ENCODE assay signal across 28 cellular contexts in the genomic region with DNA sequence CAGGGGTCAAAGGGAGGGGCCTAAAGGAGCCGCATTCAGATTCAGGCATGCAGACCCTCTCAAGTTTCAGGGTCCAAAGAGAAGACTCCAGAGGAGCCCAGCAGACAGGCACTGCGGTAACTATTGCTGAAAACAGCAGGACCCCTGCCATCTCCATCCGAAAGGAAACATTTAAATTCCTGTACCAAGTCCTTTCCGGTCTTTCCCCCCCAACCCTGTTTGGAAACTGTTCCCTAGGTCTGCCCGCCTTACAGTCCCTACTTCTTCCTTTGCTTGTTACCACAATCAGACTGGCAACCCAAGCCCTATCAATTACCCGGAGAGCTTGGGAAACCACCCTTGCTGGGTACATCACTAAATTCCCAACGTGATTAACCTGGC.
DNase-seq lines count a peak whose midpoint lies in the region; TF ChIP-seq lines count a peak whose summit lies in the region.
"Had no signal": no experiment of that assay in that cellular context is flagged by ENCODE, and none has a peak within 500 bp of the region (broad histone marks: within the 10 kb centered on the region; RNA-seq: fewer than 3 reads in every experiment).

No MANE protein-coding gene starts in this region.

- H3K27ac Mint-ChIP-seq in activated naive CD4-positive, alpha-beta T cell treated with anti-CD3 and anti-CD28 coated beads, Interleukin-2, amount 10 ng/mL, durations not matched to agents 7 days and 5 days, result peak overlapping the region; percentile 24
- peak overlapping the region in 3 of 5 experiments; percentile 1 to 84 (median 70) for H3K27ac Mint-ChIP-seq in brain
- no peak overlapping the region for H3K27ac Mint-ChIP-seq in neural progenitor cell
- H3K27ac Mint-ChIP-seq: CD14-positive monocyte; mesothelial cell of epicardium; naive B cell; T-helper 1 cell treated with Interleukin-12 subunit alpha and Interleukin-12 subunit beta and Interleukin-4 antibody, amounts not matched to agents 30 μg/mL and 1 μg/mL, for 36 hours had no signal

- H3K79me2 ChIP-seq in neural progenitor cell (ENCODE audit: low read depth), result no peaks in the 10 kb centered on the region

- H3K9me3 ChIP-seq in iPS-20b (ENCODE audit: insufficient read depth, low read depth, low read length) (no peaks in the 10 kb centered on the region), neural progenitor cell (ENCODE audit: low read depth) (no peaks in the 10 kb centered on the region)
- H3K9me3 ChIP-seq: left ventricle myocardium inferior, ovary, SK-N-SH, stomach, thyroid gland had no signal

- CTCF ChIA-PET in activated naive CD4-positive, alpha-beta T cell treated with anti-CD3 and anti-CD28 coated beads, Interleukin-2, amount 10 ng/mL, durations not matched to agents 7 days and 5 days (lab: Charles Lee), result interaction anchor here (1.2 kb wide), 1 partner anchor 17 kb away, joined by 3 read pairs; no protein-coding TSS in a partner anchor

- no peak overlapping the region for H3K4me3 Mint-ChIP-seq in activated naive CD4-positive, alpha-beta T cell treated with anti-CD3 and anti-CD28 coated beads, Interleukin-2, amount 10 ng/mL, durations not matched to agents 7 days and 5 days
- peak overlapping the region in 1 of 5 experiments; percentile 31 for H3K4me3 Mint-ChIP-seq in brain
- H3K4me3 Mint-ChIP-seq in neural progenitor cell, result peak overlapping the region; percentile 59
- H3K4me3 Mint-ChIP-seq: CD14-positive monocyte; mesothelial cell of epicardium; naive B cell; T-helper 1 cell treated with Interleukin-12 subunit alpha and Interleukin-12 subunit beta and Interleukin-4 antibody, amounts not matched to agents 30 μg/mL and 1 μg/mL, for 36 hours had no signal

- no peaks in the 10 kb centered on the region for H4K20me1 ChIP-seq in neural progenitor cell (ENCODE audit: low read depth)

- H3K27ac ChIP-seq in iPS-20b (ENCODE audit: low read length) (peak overlapping the region; percentile 99), neural progenitor cell (peak overlapping the region; percentile 78)
- H3K27ac ChIP-seq: brain microvascular endothelial cell, left ventricle myocardium inferior, ovary, skin epidermis, thyroid gland had no signal

- H3K9ac ChIP-seq in iPS-20b (ENCODE audit: low read depth, low read length) (peak overlapping the region; percentile 79), neural progenitor cell (peak overlapping the region; percentile 27)
- H3K9ac ChIP-seq: SK-N-SH had no signal

- H3K4me2 ChIP-seq in neural progenitor cell, result peak overlapping the region; percentile 77
- H3K4me2 ChIP-seq: SK-N-SH had no signal

- H3K4me1 Mint-ChIP-seq in activated naive CD4-positive, alpha-beta T cell treated with anti-CD3 and anti-CD28 coated beads, Interleukin-2, amount 10 ng/mL, durations not matched to agents 7 days and 5 days, result peaks cover 8% of the 10 kb centered on the region
- H3K4me1 Mint-ChIP-seq in brain (peaks cover 78% of the 10 kb centered on the region), neural progenitor cell (peaks cover 74% of the 10 kb centered on the region)

- peak overlapping the region; percentile 11 for H2AFZ ChIP-seq in neural progenitor cell (replicated peaks)

- H3K36me3 ChIP-seq in iPS-20b (ENCODE audit: insufficient read depth, low read depth, low read length), result peaks cover 7% of the 10 kb centered on the region; the same call in 1 of the 2 replicates
- H3K36me3 ChIP-seq in neural progenitor cell, result no peaks in the 10 kb centered on the region
- H3K36me3 ChIP-seq: brain microvascular endothelial cell, ovary had no signal

- H3K4me3 ChIP-seq in iPS-20b (ENCODE audit: low read length) (peak overlapping the region; percentile 54; the same call in 1 of the 2 replicates), neural progenitor cell (peak overlapping the region; percentile 35)
- H3K4me3 ChIP-seq: left ventricle myocardium inferior, ovary, skin epidermis, stomach, thyroid gland had no signal

- H3K4me1 ChIP-seq in iPS-20b (ENCODE audit: insufficient read depth, low read length), result peaks cover 47% of the 10 kb centered on the region
- H3K4me1 ChIP-seq in neural progenitor cell, result peaks cover 56% of the 10 kb centered on the region

- H3K9me3 Mint-ChIP-seq in activated naive CD4-positive, alpha-beta T cell treated with anti-CD3 and anti-CD28 coated beads, Interleukin-2, amount 10 ng/mL, durations not matched to agents 7 days and 5 days, result no peaks in the 10 kb centered on the region
- H3K9me3 Mint-ChIP-seq in brain (no peaks in the 10 kb centered on the region), neural progenitor cell (no peaks in the 10 kb centered on the region)
- H3K9me3 Mint-ChIP-seq: CD14-positive monocyte; mesothelial cell of epicardium; naive B cell; T-helper 1 cell treated with Interleukin-12 subunit alpha and Interleukin-12 subunit beta and Interleukin-4 antibody, amounts not matched to agents 30 μg/mL and 1 μg/mL, for 36 hours had no signal

- DNase-seq in activated naive CD4-positive, alpha-beta T cell treated with anti-CD3 and anti-CD28 coated beads, Interleukin-2, amount 10 ng/mL, durations not matched to agents 7 days and 5 days, result no peak
- DNase-seq in activated naive CD4-positive, alpha-beta T cell treated with anti-CD3 and anti-CD28 coated beads, Interleukin-2, amount 50 U/mL, for 16 hours, result no peak
- DNase-seq in neural progenitor cell (ENCODE audit: low spot score) (peak; percentile 83), NCI-H2029 treated with DMSO at 0.1 percent for 48 hours (lab: John Stamatoyannopoulos, UW) (no peak), DMS114 treated with DMSO at 0.1 percent for 48 hours (lab: John Stamatoyannopoulos, UW; ENCODE audit: unreplicated experiment) (no peak)
- no peak for DNase-seq in stimulated activated CD4-positive, alpha-beta T cell treated with anti-CD3 and anti-CD28 coated beads, Interleukin-2, amount 100 ng/mL, for 24 hours
- DNase-seq: 8988T; activated gamma-delta T cell; activated T-cell treated with anti-CD3 and anti-CD28 coated beads for 4 hours; brain microvascular endothelial cell; EL; glutamatergic neuron; GOT3; left ventricle myocardium inferior; naive B cell; NCI-H2107; OCI-M1; ovary; SK-N-SH; stimulated activated CD8-positive, alpha-beta memory T cell treated with anti-CD3 and anti-CD28 coated beads, Interleukin-4, amount 100 ng/mL, for 48 hours; stomach; thyroid gland had no signal

- H3K36me3 Mint-ChIP-seq in activated naive CD4-positive, alpha-beta T cell treated with anti-CD3 and anti-CD28 coated beads, Interleukin-2, amount 10 ng/mL, durations not matched to agents 7 days and 5 days, result peaks cover 42% of the 10 kb centered on the region
- peaks cover 35% of the 10 kb centered on the region for H3K36me3 Mint-ChIP-seq in brain
- peaks cover 6% of the 10 kb centered on the region for H3K36me3 Mint-ChIP-seq in neural progenitor cell

- H3K27me3 ChIP-seq in iPS-20b (ENCODE audit: insufficient read depth, low read length) (no peaks in the 10 kb centered on the region), neural progenitor cell (no peaks in the 10 kb centered on the region)
- H3K27me3 ChIP-seq: brain microvascular endothelial cell, ovary, stomach, thyroid gland had no signal

- no peaks in the 10 kb centered on the region for H3K27me3 Mint-ChIP-seq in activated naive CD4-positive, alpha-beta T cell treated with anti-CD3 and anti-CD28 coated beads, Interleukin-2, amount 10 ng/mL, durations not matched to agents 7 days and 5 days
- peaks cover 3% of the 10 kb centered on the region for H3K27me3 Mint-ChIP-seq in brain
- peaks cover 4% of the 10 kb centered on the region for H3K27me3 Mint-ChIP-seq in neural progenitor cell (ENCODE audit: insufficient read depth, low read depth)
- H3K27me3 Mint-ChIP-seq: naive B cell had no signal

- TF ChIP-seq CTCF in brain (conservative IDR thresholded peaks at IDR 0.05) (no peak), neural progenitor cell (IDR thresholded peaks at IDR 0.05) (no peak)

- H3F3A ChIP-seq in neural progenitor cell (ENCODE audit: low read depth), result peaks cover 56% of the 10 kb centered on the region
